9 cellular contexts compared by ENCODE assay signal in the genomic region with DNA sequence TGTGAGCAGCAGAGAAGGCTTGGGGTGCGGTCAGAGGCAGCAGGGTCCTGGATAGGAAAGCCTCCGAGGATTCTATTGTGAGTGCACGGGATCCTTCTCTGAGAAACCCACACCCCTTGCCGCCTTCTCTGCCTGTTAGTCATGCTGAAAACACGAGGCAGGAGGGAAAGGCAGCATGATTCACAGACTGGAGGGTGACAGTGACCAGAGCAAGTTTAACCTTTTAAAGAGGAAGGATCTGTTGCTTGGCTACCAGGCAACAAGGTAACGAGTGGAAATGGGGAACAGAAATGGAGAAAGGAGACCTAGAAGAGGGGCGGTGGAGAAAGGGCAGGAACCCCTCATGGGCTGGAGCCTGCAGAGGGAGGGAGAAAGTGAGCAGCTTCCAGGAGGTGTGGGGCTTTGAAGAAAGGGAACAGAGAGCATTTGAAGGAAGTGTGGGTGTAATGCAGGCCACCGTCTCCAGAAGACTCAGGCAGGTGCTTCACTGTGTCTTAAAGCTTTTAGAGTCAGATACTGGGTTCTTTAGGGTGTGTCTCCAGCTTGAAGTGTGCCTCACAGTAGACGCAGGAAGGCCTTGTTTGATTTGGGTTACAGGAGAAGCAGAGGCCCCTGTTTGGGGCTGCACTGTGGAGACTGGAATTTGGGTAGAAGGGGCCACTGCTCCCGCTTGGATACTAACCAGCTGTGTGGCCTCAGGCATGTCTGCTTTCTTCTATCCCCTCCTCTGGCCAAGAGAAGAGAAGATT. TPM values are rescaled to one million over a fixed set of nuclear protein-coding genes. Genes with fewer than 3 reads are reported as not detected.
DNase-seq lines count a peak whose midpoint lies in the region; ATAC-seq, FAIRE-seq and TF ChIP-seq lines count a peak whose summit lies in the region.
"Had no signal": no experiment of that assay in that cellular context is flagged by ENCODE, and none has a peak within 500 bp of the region (broad histone marks: within the 10 kb centered on the region; RNA-seq: fewer than 3 reads in every experiment).

No MANE protein-coding gene starts in this region.

- intact Hi-C loops in HCT116 (cut with micrococcal nuclease) = no loop called here

- H3K27ac Mint-ChIP-seq in stimulated activated naive CD8-positive, alpha-beta T cell treated with anti-CD3 and anti-CD28 coated beads, Interleukin-15, amount 100 ng/mL, for 72 hours = peak overlapping the region; percentile 49 to 85

- POLR2A ChIA-PET in HCT116 (lab: Charles Lee) = no interaction called here
- POLR2A ChIA-PET in SK-N-SH (lab: Yijun Ruan, JAX) = no interaction called here

- no peaks in the 10 kb centered on the region for H3K9me3 Mint-ChIP-seq in stimulated activated naive CD8-positive, alpha-beta T cell treated with anti-CD3 and anti-CD28 coated beads, Interleukin-15, amount 100 ng/mL, for 72 hours

- H4K20me1 ChIP-seq in HCT116 (ENCODE audit: insufficient read depth) (no peaks in the 10 kb centered on the region), SK-N-SH (ENCODE audit: insufficient read depth) (no peaks in the 10 kb centered on the region)

- no peaks in the 10 kb centered on the region for H3K27me3 ChIP-seq in HCT116 (ENCODE audit: insufficient read depth, low read length)
- no peaks in the 10 kb centered on the region for H3K27me3 ChIP-seq in SK-N-SH (ENCODE audit: insufficient read depth)
- no peaks in the 10 kb centered on the region for H3K27me3 ChIP-seq in small intestine (ENCODE audit: control insufficient read depth in 2 of 2, insufficient read depth in 2 of 2, low read length in 2 of 2)

- peaks cover 23 to 34% of the 10 kb centered on the region in 2 experiments for H3K4me1 ChIP-seq in HCT116 (ENCODE audit: control insufficient read depth in 1 of 2, insufficient read depth in 2 of 2, low read length in 2 of 2)
- peaks cover 28 to 36% of the 10 kb centered on the region in 2 experiments for H3K4me1 ChIP-seq in SK-N-SH (ENCODE audit: control insufficient read depth in 1 of 2, insufficient read depth in 2 of 2, low read depth in 1 of 2, low read length in 1 of 2)
- no peaks in the 10 kb centered on the region for H3K4me1 ChIP-seq in small intestine (ENCODE audit: control insufficient read depth in 2 of 2, insufficient read depth in 1 of 2, low read depth in 1 of 2, low read length in 1 of 2)

- FAIRE-seq in small intestine (lab: Jason Lieb, UNC) = no peak
- FAIRE-seq: TTC549 had no signal

- H3K4me1 Mint-ChIP-seq in stimulated activated naive CD8-positive, alpha-beta T cell treated with anti-CD3 and anti-CD28 coated beads, Interleukin-15, amount 100 ng/mL, for 72 hours = peaks cover 27% of the 10 kb centered on the region

- RAD21 ChIA-PET in HCT116 (lab: Charles Lee; ENCODE audit: low non-redundant PET in 1 of 2, low total read pairs in 2 of 2, uncharacterized antibody in 2 of 2, unreplicated experiment in 2 of 2) = no interaction called here

- H3K4me3 ChIP-seq in HCT116 (replicated peaks in 1 of 2; ENCODE audit: low read depth in 1 of 2, low read length in 2 of 2) (peak overlapping the region in 1 of 2 experiments; percentile 10; a peak in 1 of 4 replicates), SK-N-SH (ENCODE audit: low read depth in 2 of 2, low read length in 1 of 2) (no peak overlapping the region), cardiac fibroblast (replicated peaks in 1 of 2; ENCODE audit: low read depth in 2 of 2, low read length in 2 of 2) (no peak overlapping the region), small intestine (ENCODE audit: low read depth in 1 of 2, low read length in 2 of 2) (no peak overlapping the region)

- WGBS in SK-N-SH (ENCODE audit: low lambda C conversion rate) = 14% methylated on average over 9 of the region's 10 CpGs
- WGBS in small intestine, 3 donors = 46 to 54% (median 49%) methylated on average over 10 of the region's 10 CpGs

- H3K27ac ChIP-seq in HCT116 (ENCODE audit: low read depth, low read length) = peak overlapping the region; percentile 46
- peak overlapping the region; percentile 72 to 99 for H3K27ac ChIP-seq in SK-N-SH (ENCODE audit: low read depth in 2 of 2, low read length in 1 of 2)
- peak overlapping the region in 1 of 2 donors; percentile 12 for H3K27ac ChIP-seq in small intestine (ENCODE audit: low read depth in 1 of 2, low read length in 1 of 2)

- H3K27me3 Mint-ChIP-seq in stimulated activated naive CD8-positive, alpha-beta T cell treated with anti-CD3 and anti-CD28 coated beads, Interleukin-15, amount 100 ng/mL, for 72 hours = no peaks in the 10 kb centered on the region

- peak; percentile 87 for ATAC-seq in HCT116
- peak; percentile 81 for ATAC-seq in stimulated activated naive CD8-positive, alpha-beta T cell treated with anti-CD3 and anti-CD28 coated beads, Interleukin-15, amount 100 ng/mL, for 72 hours
- no peak for ATAC-seq in GM19023 (IDR thresholded peaks at IDR 0.05; ENCODE audit: unreplicated experiment)
- ATAC-seq in GM18505 (IDR thresholded peaks at IDR 0.05; ENCODE audit: unreplicated experiment) = no peak

- H3K79me2 ChIP-seq in HCT116 (ENCODE audit: insufficient read depth, low read length) (no peaks in the 10 kb centered on the region), SK-N-SH (ENCODE audit: insufficient read depth) (peaks cover 4% of the 10 kb centered on the region; the same call in 1 of the 2 replicates)

- H3K4me3 Mint-ChIP-seq in stimulated activated naive CD8-positive, alpha-beta T cell treated with anti-CD3 and anti-CD28 coated beads, Interleukin-15, amount 100 ng/mL, for 72 hours = peak overlapping the region; percentile 2 to 30

- peak overlapping the region; percentile 55 for H3K4me2 ChIP-seq in HCT116 (ENCODE audit: low read length)
- H3K4me2 ChIP-seq in SK-N-SH = peak overlapping the region; percentile 75

- H3K36me3 ChIP-seq in HCT116 (ENCODE audit: control insufficient read depth in 1 of 2, insufficient read depth in 2 of 2, low read length in 2 of 2) (no peaks in the 10 kb centered on the region), SK-N-SH (replicated peaks in 1 of 2; ENCODE audit: control insufficient read depth in 1 of 2, insufficient read depth in 2 of 2, low read length in 1 of 2) (no peaks in the 10 kb centered on the region), small intestine (ENCODE audit: control insufficient read depth in 2 of 2, insufficient read depth in 2 of 2, low read length in 2 of 2) (no peaks in the 10 kb centered on the region)

- no peak for TF ChIP-seq POLR2A in HCT116 (IDR thresholded peaks at IDR 0.05; ENCODE audit: borderline replicate concordance, extremely low read depth, insufficient read depth, insufficient read length)
- no peak for TF ChIP-seq POLR2A in GM18505 (IDR thresholded peaks at IDR 0.05; ENCODE audit: borderline replicate concordance, extremely low read depth, insufficient read depth, insufficient read length)

- no peak for TF ChIP-seq CTCF in HCT116 (IDR thresholded peaks at IDR 0.05 in 2 of 3, conservative IDR thresholded peaks at IDR 0.05 in 1 of 3; ENCODE audit: borderline replicate concordance in 1 of 3, insufficient read depth in 1 of 3, low read depth in 2 of 3, low read length in 2 of 3)
- no peak for TF ChIP-seq CTCF in SK-N-SH (IDR thresholded peaks at IDR 0.05)
- no peak for TF ChIP-seq CTCF in cardiac fibroblast (IDR thresholded peaks at IDR 0.05; ENCODE audit: low read depth, low read length)

- peak in 1 of 2 experiments; percentile 95; a peak in 2 of 4 replicates for TF ChIP-seq EP300 in SK-N-SH (IDR thresholded peaks at IDR 0.05; ENCODE audit: borderline replicate concordance in 1 of 2, low read depth in 1 of 2, low read length in 1 of 2)

- no peak for TF ChIP-seq RAD21 in HCT116 (IDR thresholded peaks at IDR 0.05; ENCODE audit: low read depth)
- no peak for TF ChIP-seq RAD21 in SK-N-SH (IDR thresholded peaks at IDR 0.05; ENCODE audit: low read length)

- H2AFZ ChIP-seq in HCT116 (ENCODE audit: low read depth, low read length, poor library complexity, severe bottlenecking) (peak overlapping the region; percentile 49), SK-N-SH (ENCODE audit: low read depth) (no peak overlapping the region)

- no TSS peak for BruUV-seq in HCT116 (replicated peaks; lab: Mats Ljungman, UMichigan)

- no peaks in the 10 kb centered on the region for H3K9me2 ChIP-seq in HCT116 (ENCODE audit: insufficient read depth)
- no peaks in the 10 kb centered on the region for H3K9me2 ChIP-seq in SK-N-SH

- H3F3A ChIP-seq in SK-N-SH (replicated peaks; ENCODE audit: insufficient read depth) = peaks cover 17% of the 10 kb centered on the region

- CTCF ChIA-PET in HCT116 (lab: Charles Lee) = no interaction called here
- CTCF ChIA-PET in SK-N-SH (lab: Yijun Ruan, JAX) = interaction anchor here (2.1 to 10.1 kb wide), 3 partner anchors 8 to 189 kb away, joined by 8 to 49 read pairs (median 20); no protein-coding TSS in a partner anchor

- peak; percentile 75 for DNase-seq in HCT116 (ENCODE audit: low read depth, low spot score)
- no peak for DNase-seq in SK-N-SH
- DNase-seq in cardiac fibroblast (ENCODE audit: low read depth in 2 of 2) = peak; percentile 90 to 96
- DNase-seq in medulla oblongata (ENCODE audit: extremely low spot score) = peak; percentile 40
- DNase-seq in stimulated activated naive CD8-positive, alpha-beta T cell treated with anti-CD3 and anti-CD28 coated beads, Interleukin-15, amount 100 ng/mL, for 72 hours = peak; percentile 10 to 49
- DNase-seq in small intestine = no peak

- H3K9ac ChIP-seq in HCT116 (ENCODE audit: low read length) (peak overlapping the region; percentile 37), SK-N-SH (peak overlapping the region; percentile 82)

- no peaks in the 10 kb centered on the region for H3K9me3 ChIP-seq in HCT116 (ENCODE audit: control insufficient read depth in 1 of 2, insufficient read depth in 1 of 2, low read depth in 1 of 2, low read length in 2 of 2)
- H3K9me3 ChIP-seq in SK-N-SH = no peaks in the 10 kb centered on the region
- H3K9me3 ChIP-seq in small intestine (ENCODE audit: control insufficient read depth, low read depth) = no peaks in the 10 kb centered on the region

TF ChIP-seq in HCT116, 20 proteins besides CTCF, POLR2A, EP300 and RAD21 (continues in another document):
- TF ChIP-seq EGR1 (IDR thresholded peaks at IDR 0.05; ENCODE audit: low read depth) (no peak), EZH2 (IDR thresholded peaks at IDR 0.05) (no peak), YY1 (IDR thresholded peaks at IDR 0.05; ENCODE audit: extremely low read depth, insufficient replicate concordance, low read depth, low read length) (no peak)

TF ChIP-seq in SK-N-SH, 30 proteins besides CTCF, POLR2A, EP300 and RAD21 (continues in another document):
- TF ChIP-seq JUND (IDR thresholded peaks at IDR 0.05) (peak; percentile 98), FOXM1 (IDR thresholded peaks at IDR 0.05; ENCODE audit: low read depth) (peak; percentile 83), TCF12 (IDR thresholded peaks at IDR 0.05) (peak; percentile 97)

RNA-seq across cellular contexts. Expression of gene OPTC, which starts 19.1 kb away (rescaled TPM):
- not detected for total RNA-seq in HCT116 (2021; ENCODE audit: unreplicated experiment)
- polyA plus RNA-seq in HCT116 (2012) = not detected in 2 replicates
- polyA plus RNA-seq in SK-N-SH (2012; rRNA removed) = not detected in 2 replicates
- not detected in 2 replicates for polyA plus RNA-seq in SK-N-SH (2012; cell fraction: cytosol; rRNA removed)
- polyA plus RNA-seq in SK-N-SH (2012; cell fraction: nucleus; rRNA removed) = not detected in 2 replicates
- not detected for polyA plus RNA-seq in small intestine

RNA-seq across cellular contexts. Expression of gene PRELP, which starts 37.4 kb away (rescaled TPM):
- total RNA-seq in HCT116 (2021; ENCODE audit: unreplicated experiment) = 0.10 TPM
- not detected in 2 replicates for polyA plus RNA-seq in HCT116 (2012)
- polyA plus RNA-seq in SK-N-SH (2012; rRNA removed) = 0.26 and 0.48 TPM in 2 replicates
- 0.27 and 0.37 TPM in 2 replicates for polyA plus RNA-seq in SK-N-SH (2012; cell fraction: cytosol; rRNA removed)
- polyA plus RNA-seq in SK-N-SH (2012; cell fraction: nucleus; rRNA removed) = 0.31 and 0.38 TPM in 2 replicates
- polyA plus RNA-seq in small intestine = 10 to 100 TPM in 1 of 3 donors, under 1 TPM in 2; 0.22 to 27.0 (median 0.54) TPM

Comparison
In these comparisons a context has a peak if more than half of its experiments do, and no peak if none do; other contexts are left out.
1. ATAC-seq: peak in HCT116 (single experiment) and stimulated activated naive CD8-positive, alpha-beta T cell treated with anti-CD3 and anti-CD28 coated beads, Interleukin-15, amount 100 ng/mL, for 72 hours (single experiment); none in GM19023 (single experiment) and GM18505 (single experiment).
2. DNase-seq: peak in HCT116 (single experiment), cardiac fibroblast (2 of 2), medulla oblongata (single experiment) and stimulated activated naive CD8-positive, alpha-beta T cell treated with anti-CD3 and anti-CD28 coated beads, Interleukin-15, amount 100 ng/mL, for 72 hours (2 of 2); none in SK-N-SH (single experiment) and small intestine (single experiment).
3. Of the 11 proteins assayed by ChIP-seq in both SK-N-SH and HCT116: peak only in SK-N-SH: SIN3A and ZBTB33; only in HCT116: none; in both: JUND, MAX and POLR2AphosphoS5; in neither: 6.